11 cellular contexts compared by ENCODE assay signal in genomic region chr6:37260063-37260843, GRCh38. TPM values are rescaled to one million over a fixed set of nuclear protein-coding genes. Genes with fewer than 3 reads are reported as not detected.
DNase-seq lines count a peak whose midpoint lies in the region; ATAC-seq and TF ChIP-seq lines count a peak whose summit lies in the region.
"Had no signal": no experiment of that assay in that cellular context is flagged by ENCODE, and none has a peak within 500 bp of the region (broad histone marks: within the 10 kb centered on the region; RNA-seq: fewer than 3 reads in every experiment).

No MANE protein-coding gene starts in this region.

- H3K36me3 ChIP-seq in GM06990 (ENCODE audit: control insufficient read depth, insufficient read depth, low read length): no peaks in the 10 kb centered on the region
- H3K36me3 ChIP-seq: ascending aorta had no signal

- peak overlapping the region; percentile 93 for H3K4me3 Mint-ChIP-seq in activated CD8-positive, alpha-beta T cell treated with anti-CD3 and anti-CD28 coated beads, Interleukin-2, amount 10 ng/mL, durations not matched to agents 7 days and 5 days
- H3K4me3 Mint-ChIP-seq in naive thymus-derived CD8-positive, alpha-beta T cell: peak overlapping the region in 1 of 10 donors; percentile 93

- H3K4me3 ChIP-seq in GM06990 (replicated peaks; ENCODE audit: low read depth, low read length): peak overlapping the region; percentile 99
- H3K4me3 ChIP-seq: SJSA1 had no signal

- CTCF ChIA-PET in activated CD8-positive, alpha-beta T cell treated with anti-CD3 and anti-CD28 coated beads, Interleukin-2, amount 10 ng/mL, durations not matched to agents 7 days and 5 days (lab: Charles Lee): interaction anchor here (1.1 to 1.6 kb wide), 3 partner anchors 29 to 88 kb away, joined by 3 to 5 read pairs (median 4); no protein-coding TSS in a partner anchor

- ATAC-seq in activated CD8-positive, alpha-beta T cell treated with anti-CD3 and anti-CD28 coated beads, Interleukin-2, amount 10 ng/mL, durations not matched to agents 7 days and 5 days: no peak
- no peak for ATAC-seq in naive thymus-derived CD8-positive, alpha-beta T cell
- no peak for ATAC-seq in HG03378 (IDR thresholded peaks at IDR 0.05; ENCODE audit: unreplicated experiment)
- ATAC-seq: left cardiac atrium had no signal

- H3K27me3 ChIP-seq in GM06990 (replicated peaks; ENCODE audit: control insufficient read depth, insufficient read depth, low read length): no peaks in the 10 kb centered on the region
- H3K27me3 ChIP-seq: ascending aorta, SJSA1 had no signal

- no peaks in the 10 kb centered on the region for H3K9me3 Mint-ChIP-seq in activated CD8-positive, alpha-beta T cell treated with anti-CD3 and anti-CD28 coated beads, Interleukin-2, amount 10 ng/mL, durations not matched to agents 7 days and 5 days (ENCODE audit: insufficient read depth)
- H3K9me3 Mint-ChIP-seq in naive thymus-derived CD8-positive, alpha-beta T cell: no peaks in the 10 kb centered on the region

- peak; percentile 39 for DNase-seq in GM06990 (ENCODE audit: extremely low read depth, insufficient read length)
- peak; percentile 38 for DNase-seq in GM20000 (ENCODE audit: low spot score)
- no peak for DNase-seq in activated CD8-positive, alpha-beta T cell treated with anti-CD3 and anti-CD28 coated beads, Interleukin-2, amount 10 ng/mL, durations not matched to agents 7 days and 5 days
- DNase-seq in naive thymus-derived CD8-positive, alpha-beta T cell: no peak
- DNase-seq in SW480 (ENCODE audit: low spot score): no peak
- no peak for DNase-seq in GM03348 (ENCODE audit: low spot score)
- DNase-seq: left cardiac atrium, NCI-H1092 had no signal

- TF ChIP-seq CTCF in GM06990 (IDR thresholded peaks at IDR 0.05; ENCODE audit: insufficient read depth, low read length, poor library complexity, severe bottlenecking) (no peak), GM20000 (IDR thresholded peaks at IDR 0.05; ENCODE audit: extremely low read depth, missing control alignments) (no peak)

- no peaks in the 10 kb centered on the region for H3K27me3 Mint-ChIP-seq in activated CD8-positive, alpha-beta T cell treated with anti-CD3 and anti-CD28 coated beads, Interleukin-2, amount 10 ng/mL, durations not matched to agents 7 days and 5 days (ENCODE audit: low read depth)
- no peaks in the 10 kb centered on the region for H3K27me3 Mint-ChIP-seq in naive thymus-derived CD8-positive, alpha-beta T cell

- H3K4me1 Mint-ChIP-seq in activated CD8-positive, alpha-beta T cell treated with anti-CD3 and anti-CD28 coated beads, Interleukin-2, amount 10 ng/mL, durations not matched to agents 7 days and 5 days (ENCODE audit: low read depth): peaks cover 59% of the 10 kb centered on the region
- peaks cover 28 to 65% (median 55%) of the 10 kb centered on the region in 4 donors for H3K4me1 Mint-ChIP-seq in naive thymus-derived CD8-positive, alpha-beta T cell

- POLR2A ChIA-PET in activated CD8-positive, alpha-beta T cell treated with anti-CD3 and anti-CD28 coated beads, Interleukin-2, amount 10 ng/mL, durations not matched to agents 7 days and 5 days (lab: Charles Lee): interaction anchor here (0.9 kb wide), 1 partner anchor 210 kb away, joined by 3 read pairs; no protein-coding TSS in a partner anchor
- POLR2A ChIA-PET in naive thymus-derived CD8-positive, alpha-beta T cell (lab: Charles Lee): no interaction called here

- H3K36me3 Mint-ChIP-seq in activated CD8-positive, alpha-beta T cell treated with anti-CD3 and anti-CD28 coated beads, Interleukin-2, amount 10 ng/mL, durations not matched to agents 7 days and 5 days (ENCODE audit: low read depth): peaks cover 21% of the 10 kb centered on the region
- H3K36me3 Mint-ChIP-seq in naive thymus-derived CD8-positive, alpha-beta T cell: peaks cover 0 to 15% (median 5%) of the 10 kb centered on the region in 3 donors

- peak overlapping the region; percentile 86 for H3K27ac Mint-ChIP-seq in activated CD8-positive, alpha-beta T cell treated with anti-CD3 and anti-CD28 coated beads, Interleukin-2, amount 10 ng/mL, durations not matched to agents 7 days and 5 days
- H3K27ac Mint-ChIP-seq in naive thymus-derived CD8-positive, alpha-beta T cell: peak overlapping the region in 6 of 10 donors; percentile 31 to 82 (median 72)

RNA-seq across cellular contexts. Expression of gene TMEM217, which starts 2.3 kb away (rescaled TPM):
- 1 to 10 TPM; 3.1 to 3.2 TPM for total RNA-seq in activated CD8-positive, alpha-beta T cell treated with anti-CD3 and anti-CD28 coated beads, Interleukin-2, amount 10 ng/mL, durations not matched to agents 7 days and 5 days
- total RNA-seq in naive thymus-derived CD8-positive, alpha-beta T cell: under 1 TPM; 0.42 to 0.96 TPM
- under 1 TPM; 0.24 to 0.71 (median 0.54) TPM for polyA plus RNA-seq in naive thymus-derived CD8-positive, alpha-beta T cell
- total RNA-seq: ascending aorta had no signal

RNA-seq across cellular contexts. Expression of gene TBC1D22B, which starts 2.7 kb away (rescaled TPM):
- 10 to 100 TPM; 15.4 TPM for total RNA-seq in activated CD8-positive, alpha-beta T cell treated with anti-CD3 and anti-CD28 coated beads, Interleukin-2, amount 10 ng/mL, durations not matched to agents 7 days and 5 days
- 1 to 10 TPM; 9.4 to 9.5 TPM for total RNA-seq in naive thymus-derived CD8-positive, alpha-beta T cell
- 1 to 10 TPM; 5.1 to 8.4 (median 5.4) TPM for polyA plus RNA-seq in naive thymus-derived CD8-positive, alpha-beta T cell

Comparison
In these comparisons a context has a peak if more than half of its experiments do, and no peak if none do; other contexts are left out.
1. DNase-seq: peak in GM06990 (single experiment) and GM20000 (single experiment); none in activated CD8-positive, alpha-beta T cell treated with anti-CD3 and anti-CD28 coated beads, Interleukin-2, amount 10 ng/mL, durations not matched to agents 7 days and 5 days (single experiment), naive thymus-derived CD8-positive, alpha-beta T cell (0 of 10), SW480 (single experiment) and GM03348 (single experiment).